1 cellular context compared by ENCODE assay signal in genomic region chr17:72239548-72239947, GRCh38.
TF ChIP-seq lines count a peak whose summit lies in the region.

No MANE protein-coding gene starts in this region.

TF ChIP-seq in IMR-90, 13 proteins besides CTCF, POLR2A, EP300 and RAD21 (continued from another document):
- no peak for TF ChIP-seq ELK1 (IDR thresholded peaks at IDR 0.05; ENCODE audit: borderline replicate concordance, low read depth, low read length)
- TF ChIP-seq FOS (IDR thresholded peaks at IDR 0.05; ENCODE audit: low read depth, low read length), result no peak
- no peak for TF ChIP-seq MAFK (IDR thresholded peaks at IDR 0.05; ENCODE audit: low read depth, low read length)
- no peak for TF ChIP-seq RFX5 (IDR thresholded peaks at IDR 0.05; ENCODE audit: low read depth, low read length)
- no peak for TF ChIP-seq CEBPB (IDR thresholded peaks at IDR 0.05; ENCODE audit: low read depth, low read length)
- no peak for TF ChIP-seq MXI1 (IDR thresholded peaks at IDR 0.05; ENCODE audit: borderline replicate concordance, low read depth, low read length)
- no peak for TF ChIP-seq MAZ (IDR thresholded peaks at IDR 0.05; ENCODE audit: borderline replicate concordance, low read depth, low read length)
